ENCODE assay signal across 9 cellular contexts in genomic region chr6:157536218-157536534, GRCh38.
DNase-seq lines count a peak whose midpoint lies in the region; ATAC-seq and TF ChIP-seq lines count a peak whose summit lies in the region.
"Had no signal": no experiment of that assay in that cellular context is flagged by ENCODE, and none has a peak within 500 bp of the region (broad histone marks: within the 10 kb centered on the region; RNA-seq: fewer than 3 reads in every experiment).

No MANE protein-coding gene starts in this region.

- peak; percentile 66 for ATAC-seq in HG03108 (IDR thresholded peaks at IDR 0.05; ENCODE audit: unreplicated experiment)
- ATAC-seq in HG03565 (IDR thresholded peaks at IDR 0.05; ENCODE audit: unreplicated experiment): no peak

- intact Hi-C loops in CD14-positive monocyte (cut with micrococcal nuclease): no loop called here

- no peaks in the 10 kb centered on the region for H3K9me3 Mint-ChIP-seq in CD14-positive monocyte

- H2AFZ ChIP-seq in Karpas-422 (ENCODE audit: low read length): no peak overlapping the region

- H3K36me3 ChIP-seq in adipocyte (ENCODE audit: control insufficient read depth, insufficient read depth, low read length, severe bottlenecking) (no peaks in the 10 kb centered on the region), mucosa of rectum (ENCODE audit: control insufficient read depth in 2 of 2, insufficient read depth in 2 of 2, low read length in 2 of 2) (no peaks in the 10 kb centered on the region), Karpas-422 (ENCODE audit: insufficient read depth, low read length) (no peaks in the 10 kb centered on the region)

- H3K4me1 ChIP-seq in adipocyte (ENCODE audit: control insufficient read depth, insufficient read depth, low read length) (peaks cover 21% of the 10 kb centered on the region), mucosa of rectum (ENCODE audit: control insufficient read depth in 2 of 2, insufficient read depth in 2 of 2, low read length in 2 of 2) (peaks cover 28 to 37% of the 10 kb centered on the region in 2 donors), Karpas-422 (ENCODE audit: low read length) (no peaks in the 10 kb centered on the region)

- no peaks in the 10 kb centered on the region for H3K9me2 ChIP-seq in Karpas-422 (replicated peaks; ENCODE audit: insufficient read depth, low read length)

- H3K4me2 ChIP-seq in Karpas-422 (ENCODE audit: low read depth, low read length, poor library complexity, severe bottlenecking): no peak overlapping the region

- H4K20me1 ChIP-seq in Karpas-422 (ENCODE audit: insufficient read depth, low read depth, low read length): no peaks in the 10 kb centered on the region; the same call in 1 of the 2 replicates

- H3K4me3 ChIP-seq in adipocyte (ENCODE audit: low read length): peak overlapping the region; percentile 2
- H3K4me3 ChIP-seq in mucosa of rectum (ENCODE audit: low read length in 2 of 2): no peak overlapping the region
- no peak overlapping the region for H3K4me3 ChIP-seq in Karpas-422 (ENCODE audit: low read length)

- H3K27ac ChIP-seq in mucosa of rectum (ENCODE audit: low read depth in 2 of 2, low read length in 2 of 2) (peak overlapping the region; percentile 13 to 33), Karpas-422 (ENCODE audit: low read length) (no peak overlapping the region)

- no peak for TF ChIP-seq CTCF in CD14-positive monocyte (IDR thresholded peaks at IDR 0.05)

- no peaks in the 10 kb centered on the region for H3K9me3 ChIP-seq in adipocyte (ENCODE audit: control insufficient read depth, low read length)
- no peaks in the 10 kb centered on the region for H3K9me3 ChIP-seq in mucosa of rectum (ENCODE audit: control insufficient read depth in 2 of 2, low read length in 2 of 2)
- no peaks in the 10 kb centered on the region for H3K9me3 ChIP-seq in Karpas-422 (ENCODE audit: low read length)

- no peak for DNase-seq in CD14-positive monocyte (ENCODE audit: low spot score)
- DNase-seq in adipocyte (ENCODE audit: low read depth): no peak
- DNase-seq in DMS 273 (lab: John Stamatoyannopoulos, UW; ENCODE audit: unreplicated experiment): no peak
- DNase-seq in iPS-NIHi7 (ENCODE audit: extremely low spot score): no peak
- DNase-seq in Karpas-422: no peak
- DNase-seq: cortex of kidney had no signal

- H3K27ac Mint-ChIP-seq in CD14-positive monocyte: peak overlapping the region; percentile 85 to 97 (median 93)

- H3K9ac ChIP-seq in adipocyte (ENCODE audit: low read length) (no peak overlapping the region), mucosa of rectum (ENCODE audit: low read depth in 1 of 2, low read length in 2 of 2) (no peak overlapping the region), Karpas-422 (ENCODE audit: low read length) (no peak overlapping the region)

- peaks cover 0 to 4% (median 0%) of the 10 kb centered on the region in 3 donors for H3K27me3 Mint-ChIP-seq in CD14-positive monocyte (ENCODE audit: low read depth in 3 of 3)

- peaks cover 0 to 3% of the 10 kb centered on the region in 2 donors for H3K36me3 Mint-ChIP-seq in CD14-positive monocyte

- H3K4me3 Mint-ChIP-seq in CD14-positive monocyte: no peak overlapping the region

- H3K27me3 ChIP-seq in adipocyte (replicated peaks; ENCODE audit: control insufficient read depth, insufficient read depth, low read length): peaks cover 63% of the 10 kb centered on the region
- no peaks in the 10 kb centered on the region for H3K27me3 ChIP-seq in mucosa of rectum (ENCODE audit: control insufficient read depth in 2 of 2, insufficient read depth in 2 of 2, low read length in 2 of 2)
- no peaks in the 10 kb centered on the region for H3K27me3 ChIP-seq in Karpas-422 (ENCODE audit: low read length)

- no peaks in the 10 kb centered on the region for H3K79me2 ChIP-seq in Karpas-422 (ENCODE audit: low read length)

- H3K4me1 Mint-ChIP-seq in CD14-positive monocyte: peaks cover 59% of the 10 kb centered on the region
